18 cellular contexts compared by ENCODE assay signal in the genomic region with DNA sequence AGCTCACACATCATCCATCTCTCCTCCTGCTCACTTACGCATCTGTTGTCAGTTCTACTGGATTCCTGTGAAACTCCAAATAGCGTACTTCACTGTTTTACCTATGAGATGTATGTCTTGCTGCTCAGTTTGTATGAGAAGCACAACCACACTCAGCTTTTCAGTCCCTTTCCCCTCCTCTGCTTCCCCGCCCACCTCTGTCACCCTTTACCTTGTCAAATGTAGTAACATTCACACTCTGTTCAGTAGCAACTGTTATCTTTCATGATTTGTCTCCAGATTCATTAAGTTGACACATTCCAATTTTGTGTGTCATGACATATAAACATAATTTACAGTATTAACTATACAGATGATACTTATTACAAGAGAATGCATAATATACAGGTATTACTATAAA.
DNase-seq lines count a peak whose midpoint lies in the region; ATAC-seq and TF ChIP-seq lines count a peak whose summit lies in the region.
"Had no signal": no experiment of that assay in that cellular context is flagged by ENCODE, and none has a peak within 500 bp of the region (broad histone marks: within the 10 kb centered on the region; RNA-seq: fewer than 3 reads in every experiment).

No MANE protein-coding gene starts in this region.

- no peak overlapping the region for H2AFZ ChIP-seq in mammary epithelial cell (ENCODE audit: low read depth, low read length)
- H2AFZ ChIP-seq in IMR-90 (replicated peaks; ENCODE audit: low read length, poor library complexity): no peak overlapping the region
- no peak overlapping the region for H2AFZ ChIP-seq in GM23248

- H3K18ac ChIP-seq in IMR-90 (ENCODE audit: low read depth, low read length): no peak overlapping the region

- 95% methylated on average over 3 of the region's 3 CpGs for WGBS in mammary epithelial cell (ENCODE audit: low coverage, missing lambda C conversion rate)
- 60% methylated on average over 1 of the region's 3 CpGs; no CpG with 5 or more reads in 1 of the 2 experiments for WGBS in IMR-90 (ENCODE audit: extremely low coverage in 2 of 2, insufficient read length in 1 of 2), 2 experiments
- WGBS in GM23248 (ENCODE audit: low coverage in 1 of 2, low lambda C conversion rate in 2 of 2, missing lambda C conversion rate in 2 of 2), 2 experiments: 95 to 100% methylated on average over 3 of the region's 3 CpGs

- H4K8ac ChIP-seq in IMR-90 (ENCODE audit: low read depth in 2 of 2, low read length in 2 of 2): no peak overlapping the region

- H2BK20ac ChIP-seq in IMR-90 (ENCODE audit: low read depth, low read length): no peak overlapping the region

- 0 out of 2 replicates have a peak overlapping the region, but pooled peaks have one; percentile 1 for H2AK5ac ChIP-seq in IMR-90 (ENCODE audit: low read depth, low read length)

- intact Hi-C loops in MCF 10A (cut with micrococcal nuclease) (no loop called here), mammary epithelial cell (cut with micrococcal nuclease) (no loop called here), IMR-90 (cut with micrococcal nuclease) (no loop called here)

- no peak overlapping the region; the same call in 1 of the 2 replicates for H4K5ac ChIP-seq in IMR-90 (ENCODE audit: low read depth, low read length)

- no TSS peak for BruUV-seq in MCF 10A (replicated peaks; lab: Mats Ljungman, UMichigan)
- BruUV-seq in mammary epithelial cell (replicated peaks; lab: Mats Ljungman, UMichigan): no TSS peak
- no TSS peak for BruUV-seq in IMR-90 (replicated peaks; lab: Mats Ljungman, UMichigan)

- H3K4me1 Mint-ChIP-seq in MCF 10A (ENCODE audit: insufficient read depth, unreplicated experiment) (peaks cover 6% of the 10 kb centered on the region), osteocyte (ENCODE audit: unreplicated experiment) (peaks cover 4% of the 10 kb centered on the region)
- H3K4me1 Mint-ChIP-seq: B cell had no signal

- no peaks in the 10 kb centered on the region for H3K79me2 ChIP-seq in mammary epithelial cell (ENCODE audit: insufficient read depth, low read length)
- no peaks in the 10 kb centered on the region for H3K79me2 ChIP-seq in GM23248 (ENCODE audit: insufficient read depth)

- TF ChIP-seq RAD21 in IMR-90 (IDR thresholded peaks at IDR 0.05; ENCODE audit: low read length): no peak

- no peak overlapping the region for H2BK120ac ChIP-seq in IMR-90 (ENCODE audit: low read depth, low read length)

- H3K4me2 ChIP-seq in mammary epithelial cell (ENCODE audit: insufficient read depth, low read depth, low read length) (no peak overlapping the region), IMR-90 (ENCODE audit: low read depth, low read length) (no peak overlapping the region), GM23248 (ENCODE audit: unreplicated experiment) (no peak overlapping the region)
- H3K4me2 ChIP-seq: A549; BLaER1 treated with 17β-estradiol and CSF1 and Interleukin-3, amounts not matched to agents 10 nM and 100 nM had no signal

- H3K27me3 Mint-ChIP-seq in MCF 10A (ENCODE audit: insufficient read depth, unreplicated experiment) (no peaks in the 10 kb centered on the region), osteocyte (ENCODE audit: unreplicated experiment) (no peaks in the 10 kb centered on the region)
- H3K27me3 Mint-ChIP-seq: B cell; CD4-positive, alpha-beta T cell had no signal

- H3K27ac Mint-ChIP-seq in MCF 10A (ENCODE audit: low read depth, unreplicated experiment) (peak overlapping the region; percentile 46), osteocyte (ENCODE audit: unreplicated experiment) (peak overlapping the region; percentile 35)
- H3K27ac Mint-ChIP-seq: B cell; CD4-positive, alpha-beta T cell; CD8-positive, alpha-beta T cell had no signal

- 0 out of 2 replicates have a peak overlapping the region, but pooled peaks have one; percentile 1 for H3K14ac ChIP-seq in IMR-90 (replicated peaks; ENCODE audit: low read depth, low read length)

- no peak for ATAC-seq in IMR-90 (ENCODE audit: low read depth)
- ATAC-seq: A549; CD8-positive, alpha-beta T cell had no signal

- POLR2A ChIA-PET in MCF 10A (lab: Yijun Ruan, JAX) (no interaction called here), IMR-90 (lab: Charles Lee; ENCODE audit: unreplicated experiment) (no interaction called here)

- H4K20me1 ChIP-seq in mammary epithelial cell (ENCODE audit: insufficient read depth, low read length): no peaks in the 10 kb centered on the region
- H4K20me1 ChIP-seq in IMR-90 (ENCODE audit: insufficient read depth, low read length): no peaks in the 10 kb centered on the region
- H4K20me1 ChIP-seq in GM23248 (ENCODE audit: insufficient read depth): no peaks in the 10 kb centered on the region
- H4K20me1 ChIP-seq: BLaER1 treated with 17β-estradiol and CSF1 and Interleukin-3, amounts not matched to agents 10 nM and 100 nM had no signal

- no peak for TF ChIP-seq CTCF in MCF 10A (IDR thresholded peaks at IDR 0.05; ENCODE audit: unreplicated experiment)
- TF ChIP-seq CTCF in mammary epithelial cell (conservative IDR thresholded peaks at IDR 0.05 in 1 of 2, IDR thresholded peaks at IDR 0.05 in 1 of 2; ENCODE audit: extremely low read depth in 1 of 2, insufficient read depth in 1 of 2, low read depth in 1 of 2, low read length in 2 of 2): no peak
- TF ChIP-seq CTCF in IMR-90 (conservative IDR thresholded peaks at IDR 0.05; ENCODE audit: low read depth, low read length): no peak
- no peak for TF ChIP-seq CTCF in osteocyte (IDR thresholded peaks at IDR 0.05)

- H3K27me3 ChIP-seq in mammary epithelial cell (ENCODE audit: insufficient read depth, low read length) (no peaks in the 10 kb centered on the region), IMR-90 (ENCODE audit: control insufficient read depth, insufficient read depth, low read length) (no peaks in the 10 kb centered on the region), GM23248 (replicated peaks; ENCODE audit: insufficient read depth) (no peaks in the 10 kb centered on the region)
- H3K27me3 ChIP-seq: BLaER1 treated with 17β-estradiol and CSF1 and Interleukin-3, amounts not matched to agents 10 nM and 100 nM had no signal

- no peaks in the 10 kb centered on the region for H3K36me3 ChIP-seq in mammary epithelial cell (ENCODE audit: insufficient read depth, low read length)
- H3K36me3 ChIP-seq in IMR-90 (ENCODE audit: control insufficient read depth, insufficient read depth, low read length): no peaks in the 10 kb centered on the region; the same call in 1 of the 2 replicates
- H3K36me3 ChIP-seq in GM23248 (ENCODE audit: low read depth): no peaks in the 10 kb centered on the region

- dilution Hi-C loops in mammary epithelial cell (cut with HindIII; ENCODE audit: low sequenced_read_pairs) (no loop called here), IMR-90 (cut with HindIII; ENCODE audit: low sequenced_read_pairs, unreplicated experiment) (no loop called here)

- no peaks in the 10 kb centered on the region for H3F3A ChIP-seq in GM23248 (ENCODE audit: insufficient read depth)

- H4K91ac ChIP-seq in IMR-90 (ENCODE audit: insufficient read depth, low read depth, low read length): no peak overlapping the region

- H2BK15ac ChIP-seq in IMR-90 (ENCODE audit: low read depth, low read length): no peak overlapping the region

- no peak overlapping the region for H2BK5ac ChIP-seq in IMR-90 (ENCODE audit: low read depth, low read length, poor library complexity, severe bottlenecking)

- H3K4me3 ChIP-seq in mammary epithelial cell (replicated peaks in 1 of 3; ENCODE audit: insufficient read depth in 1 of 3, low read depth in 2 of 3, low read length in 3 of 3) (no peak overlapping the region), IMR-90 (ENCODE audit: insufficient read depth, low read depth, low read length) (no peak overlapping the region), GM23248 (no peak overlapping the region)
- H3K4me3 ChIP-seq: A549; BLaER1 treated with 17β-estradiol and CSF1 and Interleukin-3, amounts not matched to agents 10 nM and 100 nM had no signal

- H3K4me1 ChIP-seq in mammary epithelial cell (ENCODE audit: insufficient read depth, low read length) (no peaks in the 10 kb centered on the region), IMR-90 (ENCODE audit: control insufficient read depth, insufficient read depth, low read length) (peaks cover 3% of the 10 kb centered on the region; the same call in 1 of the 2 replicates), GM23248 (ENCODE audit: insufficient read depth) (no peaks in the 10 kb centered on the region)
- H3K4me1 ChIP-seq: A549 had no signal

- H3K4ac ChIP-seq in IMR-90 (ENCODE audit: low read depth, low read length): no peak overlapping the region

- H2AK9ac ChIP-seq in IMR-90 (replicated peaks; ENCODE audit: low read depth, low read length, poor library complexity): no peak overlapping the region

- H3K9me2 ChIP-seq in GM23248 (ENCODE audit: insufficient read depth): no peaks in the 10 kb centered on the region

- no peak overlapping the region for H3K56ac ChIP-seq in IMR-90 (ENCODE audit: extremely low read depth, insufficient read depth, low read length)

- H3K9ac ChIP-seq in mammary epithelial cell (ENCODE audit: insufficient read depth, low read length): no peak overlapping the region
- H3K9ac ChIP-seq in IMR-90 (ENCODE audit: low read depth, low read length): no peak overlapping the region
- H3K9ac ChIP-seq in GM23248: no peak overlapping the region
- H3K9ac ChIP-seq: BLaER1 treated with 17β-estradiol and CSF1 and Interleukin-3, amounts not matched to agents 10 nM and 100 nM had no signal

- peaks cover 11% of the 10 kb centered on the region for H3K36me3 Mint-ChIP-seq in MCF 10A (ENCODE audit: insufficient read depth, unreplicated experiment)
- H3K36me3 Mint-ChIP-seq in osteocyte (ENCODE audit: unreplicated experiment): no peaks in the 10 kb centered on the region

- TF ChIP-seq POLR2A in IMR-90 (IDR thresholded peaks at IDR 0.05; ENCODE audit: low read depth, low read length): no peak

- no peaks in the 10 kb centered on the region; the same call in 1 of the 2 replicates for H3K9me1 ChIP-seq in IMR-90 (ENCODE audit: insufficient read depth, low read length)

- CTCF ChIA-PET in MCF 10A (lab: Yijun Ruan, JAX) (interaction anchor here (0.8 kb wide), 1 partner anchor 198 kb away, joined by 3 read pairs; no protein-coding TSS in a partner anchor), mammary epithelial cell (lab: Charles Lee; ENCODE audit: low non-redundant PET) (no interaction called here), IMR-90 (lab: Yijun Ruan, JAX) (no interaction called here)

- no peaks in the 10 kb centered on the region for H3K9me3 Mint-ChIP-seq in MCF 10A (ENCODE audit: unreplicated experiment)
- H3K9me3 Mint-ChIP-seq in osteocyte (ENCODE audit: unreplicated experiment): no peaks in the 10 kb centered on the region
- H3K9me3 Mint-ChIP-seq: CD4-positive, alpha-beta T cell; CD8-positive, alpha-beta T cell had no signal

- H3K79me1 ChIP-seq in IMR-90 (ENCODE audit: low read depth in 1 of 2, low read length in 2 of 2): peaks cover 0 to 3% of the 10 kb centered on the region in 2 experiments; a peak in 1 of 4 replicates

- in situ Hi-C loops in mammary epithelial cell (cut with MboI; ENCODE audit: low sequenced_read_pairs in 2 of 2) (no loop called here), IMR-90 (cut with MboI; ENCODE audit: low sequenced_read_pairs) (no loop called here), GM23248 (cut with MboI) (no loop called here)

- DNase-seq in MCF 10A (ENCODE audit: unreplicated experiment) (no peak), mammary epithelial cell (no peak), IMR-90 (no peak), osteocyte (ENCODE audit: extremely low spot score, unreplicated experiment) (no peak), GM23248 (no peak), NCI-H1105 treated with DMSO at 0.1 percent for 48 hours (lab: John Stamatoyannopoulos, UW) (no peak)
- DNase-seq: AML-193; Caco-2; Calu3; CD4-positive, alpha-beta T cell; CD8-positive, alpha-beta T cell; DMS79 treated with DMSO at 0.1 percent for 48 hours; GF-D8 had no signal

- H3K23ac ChIP-seq in IMR-90 (ENCODE audit: low read depth, low read length): peak overlapping the region; percentile 18; the same call in 1 of the 2 replicates

- H3K27ac ChIP-seq in mammary epithelial cell (ENCODE audit: insufficient read depth, low read depth, low read length) (no peak overlapping the region), IMR-90 (ENCODE audit: insufficient read depth, low read length) (no peak overlapping the region), GM23248 (no peak overlapping the region)
- H3K27ac ChIP-seq: 22Rv1; BLaER1 treated with 17β-estradiol and CSF1 and Interleukin-3, amounts not matched to agents 10 nM and 100 nM; C4-2B had no signal

- H3K4me3 Mint-ChIP-seq in MCF 10A (ENCODE audit: unreplicated experiment): no peak overlapping the region
- no peak overlapping the region for H3K4me3 Mint-ChIP-seq in osteocyte (ENCODE audit: unreplicated experiment)
- H3K4me3 Mint-ChIP-seq: B cell; CD4-positive, alpha-beta T cell; CD8-positive, alpha-beta T cell had no signal

- H3K9me3 ChIP-seq in mammary epithelial cell (replicated peaks; ENCODE audit: insufficient read depth, low read length) (no peaks in the 10 kb centered on the region), IMR-90 (ENCODE audit: control insufficient read depth, insufficient read depth, low read length) (no peaks in the 10 kb centered on the region), GM23248 (ENCODE audit: low read depth) (no peaks in the 10 kb centered on the region)
- H3K9me3 ChIP-seq: A549; BLaER1 treated with 17β-estradiol and CSF1 and Interleukin-3, amounts not matched to agents 10 nM and 100 nM; Caco-2 had no signal
